14 cellular contexts compared by ENCODE assay signal in the genomic region with DNA sequence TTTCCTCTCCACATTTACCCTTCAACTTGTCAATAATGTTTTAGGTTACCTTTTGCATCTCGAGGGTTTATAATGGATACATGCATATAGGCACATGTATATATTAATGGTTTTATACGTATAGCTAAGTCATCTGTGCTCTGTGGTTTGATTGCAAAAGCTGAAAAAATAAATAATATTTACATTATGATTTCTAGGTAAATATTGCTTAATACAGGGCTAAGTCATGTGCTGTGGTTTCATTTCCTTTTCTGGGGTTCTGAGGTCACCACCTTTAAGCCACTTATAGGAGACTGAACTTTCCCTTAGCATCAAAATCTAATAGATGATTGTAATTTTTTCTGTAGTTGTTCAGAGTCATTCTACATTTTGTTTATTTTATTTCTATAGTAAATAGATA. TPM values are rescaled to one million over a fixed set of nuclear protein-coding genes. Genes with fewer than 3 reads are reported as not detected.
A peak's percentile ranks its signal among the peaks of the same experiment; 100 is the strongest.
DNase-seq lines count a peak whose midpoint lies in the region; ATAC-seq, FAIRE-seq and TF ChIP-seq lines count a peak whose summit lies in the region.
"Had no signal": no experiment of that assay in that cellular context is flagged by ENCODE, and none has a peak within 500 bp of the region (broad histone marks: within the 10 kb centered on the region; RNA-seq: fewer than 3 reads in every experiment).

No MANE protein-coding gene starts in this region.

- no peaks in the 10 kb centered on the region for H4K20me1 ChIP-seq in HepG2 (ENCODE audit: insufficient read depth, low read length)

- no peak overlapping the region for H3K9ac ChIP-seq in HepG2 (ENCODE audit: insufficient read depth, low read depth, low read length)

- FAIRE-seq in HepG2 (lab: Jason Lieb, UNC) = no peak
- FAIRE-seq: TTC549 had no signal

- H3K79me2 ChIP-seq in HepG2 (ENCODE audit: insufficient read depth, low read length) = peaks cover 89% of the 10 kb centered on the region

- in situ Hi-C loops in HepG2 (cut with HindIII; ENCODE audit: extremely low pct_ligation_motif_present, low pct_unique_long_range_greater_than_20kb) = no loop called here

- no peak overlapping the region; the same call in 1 of the 2 replicates for H3K4me2 ChIP-seq in HepG2 (ENCODE audit: low read depth, low read length)

- no peak for TF ChIP-seq RAD21 in HepG2 (CRISPR knock-in tag; IDR thresholded peaks at IDR 0.05)

- H3K36me3 ChIP-seq in heart left ventricle = peaks cover 0 to 16% (median 0%) of the 10 kb centered on the region in 9 donors
- peaks cover 3 to 7% of the 10 kb centered on the region in 2 experiments; a peak in 3 of 5 replicates for H3K36me3 ChIP-seq in HepG2 (replicated peaks in 1 of 2; ENCODE audit: control insufficient read depth in 1 of 2, insufficient read depth in 2 of 2, low read length in 2 of 2)
- H3K36me3 ChIP-seq: HAP-1 had no signal

- H3K4me1 ChIP-seq in heart left ventricle (peaks cover 0 to 74% (median 44%) of the 10 kb centered on the region in 12 donors), right cardiac atrium (ENCODE audit: control insufficient read depth, insufficient read depth, low read length) (peaks cover 20% of the 10 kb centered on the region), HepG2 (ENCODE audit: insufficient read depth, low read length) (peaks cover 69% of the 10 kb centered on the region)
- H3K4me1 ChIP-seq: HAP-1 had no signal

- 89 to 93% (median 93%) methylated on average over 2 of the region's 2 CpGs for WGBS in heart left ventricle, 4 donors
- WGBS in right cardiac atrium = 91% methylated on average over 2 of the region's 2 CpGs
- WGBS in HepG2 (ENCODE audit: low lambda C conversion rate) = 64% methylated on average over 2 of the region's 2 CpGs

- TF ChIP-seq POLR2A in heart left ventricle (IDR thresholded peaks at IDR 0.05) = no peak
- TF ChIP-seq POLR2A in HepG2 (IDR thresholded peaks at IDR 0.05; ENCODE audit: insufficient read depth in 1 of 2, low read depth in 2 of 2, low read length in 2 of 2) = no peak

- POLR2A ChIA-PET in HepG2 (lab: Yijun Ruan, JAX) = interaction anchor here (1.0 to 1.3 kb wide), 2 partner anchors 33 to 442 kb away, joined by 5 to 7 read pairs; partner anchors contain the start of genes BCL6 and LPP

- H3K4me3 ChIP-seq in heart left ventricle (no peak overlapping the region), right cardiac atrium (ENCODE audit: low read length) (no peak overlapping the region), HepG2 (replicated peaks in 1 of 3; ENCODE audit: insufficient read depth in 1 of 3, low read depth in 2 of 3, low read length in 3 of 3) (no peak overlapping the region), foreskin fibroblast (ENCODE audit: low read depth in 1 of 2, low read length in 2 of 2) (no peak overlapping the region)
- H3K4me3 ChIP-seq: dorsolateral prefrontal cortex, HAP-1, Peyer's patch had no signal

- TF ChIP-seq EP300 in HepG2 (IDR thresholded peaks at IDR 0.05; ENCODE audit: low read depth in 2 of 2, low read length in 2 of 2) (peak in 1 of 2 experiments; percentile 73; a peak in 1 of 4 replicates), HepG2 (CRISPR knock-in tag; IDR thresholded peaks at IDR 0.05; ENCODE audit: borderline replicate concordance) (no peak)

- H3K27me3 ChIP-seq in heart left ventricle = no peaks in the 10 kb centered on the region
- H3K27me3 ChIP-seq in right cardiac atrium (ENCODE audit: control insufficient read depth, insufficient read depth) = no peaks in the 10 kb centered on the region
- no peaks in the 10 kb centered on the region for H3K27me3 ChIP-seq in HepG2 (ENCODE audit: control insufficient read depth in 1 of 2, insufficient read depth in 2 of 2, low read length in 2 of 2)
- H3K27me3 ChIP-seq: dorsolateral prefrontal cortex, Peyer's patch had no signal

- BruUV-seq in HepG2 (replicated peaks; lab: Mats Ljungman, UMichigan) = no TSS peak

- DNase-seq in heart left ventricle = no peak
- no peak for DNase-seq in right cardiac atrium
- peak; percentile 27 for DNase-seq in SKM-1 (lab: John Stamatoyannopoulos, UW; ENCODE audit: unreplicated experiment)
- DNase-seq in HepG2 (ENCODE audit: low spot score) = no peak
- no peak for DNase-seq in foreskin fibroblast
- no peak for DNase-seq in SW 1271 (lab: John Stamatoyannopoulos, UW)
- DNase-seq: dorsolateral prefrontal cortex, NCI-H2171 treated with DMSO at 0.1 percent for 48 hours, Peyer's patch, trophoblast cell had no signal

- CTCF ChIA-PET in HepG2 (lab: Yijun Ruan, JAX; ENCODE audit: low intra/inter-chr PET ratio, low total read pairs) = no interaction called here

- intact Hi-C loops in heart left ventricle (cut with DNase I) (loop anchor here in 3 of 10 donors (10.0 kb wide), 1 partner anchor 442 kb away; the partner anchor contains the start of gene BCL6 (in 3 of the 3)), right cardiac atrium (cut with DNase I) (no loop called here), HepG2 (cut with micrococcal nuclease; ENCODE audit: unreplicated experiment) (no loop called here)

- H3K9me3 ChIP-seq in heart left ventricle = no peaks in the 10 kb centered on the region
- no peaks in the 10 kb centered on the region for H3K9me3 ChIP-seq in right cardiac atrium (ENCODE audit: control insufficient read depth, low read length)
- H3K9me3 ChIP-seq in HepG2 (ENCODE audit: low read length) = no peaks in the 10 kb centered on the region
- H3K9me3 ChIP-seq: HAP-1, Peyer's patch had no signal

- H3K27ac ChIP-seq in heart left ventricle (peak overlapping the region in 9 of 12 donors; percentile 14 to 88 (median 80)), right cardiac atrium (ENCODE audit: low read length) (no peak overlapping the region), HepG2 (ENCODE audit: extremely low read length, insufficient read depth, low read length) (peak overlapping the region; percentile 22)

- H2AFZ ChIP-seq in HepG2 (ENCODE audit: low read length) = no peak overlapping the region

- TF ChIP-seq CTCF in heart left ventricle (IDR thresholded peaks at IDR 0.05) (no peak), HepG2 (CRISPR knock-in tag; IDR thresholded peaks at IDR 0.05) (no peak), foreskin fibroblast (IDR thresholded peaks at IDR 0.05; ENCODE audit: low read depth, low read length) (no peak)

- no peak for ATAC-seq in heart left ventricle
- ATAC-seq in right cardiac atrium = no peak
- no peak for ATAC-seq in HepG2
- no peak for ATAC-seq in HG03469 (IDR thresholded peaks at IDR 0.05; ENCODE audit: unreplicated experiment)
- no peak for ATAC-seq in HG02973 (IDR thresholded peaks at IDR 0.05; ENCODE audit: unreplicated experiment)

TF ChIP-seq in HepG2, 621 proteins besides CTCF, POLR2A, EP300 and RAD21 (continues in another document):
- no peak for TF ChIP-seq ZNF576 (CRISPR knock-in tag; IDR thresholded peaks at IDR 0.05)
- TF ChIP-seq, protein P1, sequence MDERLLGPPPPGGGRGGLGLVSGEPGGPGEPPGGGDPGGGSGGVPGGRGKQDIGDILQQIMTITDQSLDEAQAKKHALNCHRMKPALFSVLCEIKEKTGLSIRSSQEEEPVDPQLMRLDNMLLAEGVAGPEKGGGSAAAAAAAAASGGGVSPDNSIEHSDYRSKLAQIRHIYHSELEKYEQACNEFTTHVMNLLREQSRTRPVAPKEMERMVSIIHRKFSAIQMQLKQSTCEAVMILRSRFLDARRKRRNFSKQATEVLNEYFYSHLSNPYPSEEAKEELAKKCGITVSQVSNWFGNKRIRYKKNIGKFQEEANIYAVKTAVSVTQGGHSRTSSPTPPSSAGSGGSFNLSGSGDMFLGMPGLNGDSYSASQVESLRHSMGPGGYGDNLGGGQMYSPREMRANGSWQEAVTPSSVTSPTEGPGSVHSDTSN (CRISPR knock-in tag; IDR thresholded peaks at IDR 0.05) = no peak
- TF ChIP-seq ZNF343 (CRISPR knock-in tag; IDR thresholded peaks at IDR 0.05) = no peak
- peak; percentile 57 for TF ChIP-seq RXRB (CRISPR knock-in tag; IDR thresholded peaks at IDR 0.05; ENCODE audit: borderline replicate concordance)
- TF ChIP-seq HMGA1 (CRISPR knock-in tag; conservative IDR thresholded peaks at IDR 0.05) = no peak
- no peak for TF ChIP-seq RFX1 (IDR thresholded peaks at IDR 0.05)
- TF ChIP-seq ZMYM2 (CRISPR knock-in tag; IDR thresholded peaks at IDR 0.05) = no peak
- TF ChIP-seq ASH2L (IDR thresholded peaks at IDR 0.05; ENCODE audit: insufficient read length, low read depth, low read length) = no peak
- TF ChIP-seq FLYWCH1 (CRISPR knock-in tag; IDR thresholded peaks at IDR 0.05) = no peak

RNA-seq across cellular contexts. Expression of gene LPP, which starts 33.1 kb away (rescaled TPM):
- total RNA-seq in heart left ventricle (100 to 1,000 TPM in 6 of 9 donors, 10 to 100 TPM in 3; 76.6 to 178 (median 111) TPM), right cardiac atrium (100 to 1,000 TPM; 141 to 205 (median 171) TPM), HepG2 (2016; rRNA removed; fragmentation: Illumina TruSeq; extraction: Trizol) (29.9 and 41.6 TPM in 2 replicates)
- polyA plus RNA-seq in heart left ventricle (10 to 100 TPM in 1 of 2 donors, 1 to 10 TPM in 1; 9.2 to 20.5 TPM), right cardiac atrium (14.5 TPM), HepG2 (2011; rRNA removed) (16.7 and 19.2 TPM in 2 replicates)
- total RNA-seq in HepG2 (2016; cell fraction: cytosol; rRNA removed; fragmentation: Illumina TruSeq; extraction: Trizol; ENCODE audit: low read depth) = 20.1 and 20.2 TPM in 2 replicates
- 30.3 and 35.3 TPM in 2 replicates for total RNA-seq in HepG2 (2016; cell fraction: insoluble cytoplasmic fraction; rRNA removed; fragmentation: Illumina TruSeq; extraction: Trizol)
- 13.3 and 13.4 TPM in 2 replicates for total RNA-seq in HepG2 (2016; cell fraction: membrane; rRNA removed; fragmentation: Illumina TruSeq; extraction: Trizol)
- 76.6 and 77.0 TPM in 2 replicates for total RNA-seq in HepG2 (2016; cell fraction: nucleus; rRNA removed; fragmentation: Illumina TruSeq; extraction: Trizol)
- 7.7 and 13.4 TPM in 2 replicates for polyA plus RNA-seq in HepG2 (2011; cell fraction: cytosol; rRNA removed)
- 34.6 and 62.8 TPM in 2 replicates for polyA plus RNA-seq in HepG2 (2011; cell fraction: nucleus; rRNA removed)
- 12.1 and 15.6 TPM in 2 replicates for polyA plus RNA-seq in HepG2 (2012)
- polyA plus RNA-seq in HepG2 (2016; cell fraction: cytosol; fragmentation: Illumina TruSeq; extraction: Trizol; ENCODE audit: low read depth) = 1.5 TPM in 2 replicates
- polyA plus RNA-seq in HepG2 (2016; cell fraction: insoluble cytoplasmic fraction; fragmentation: Illumina TruSeq; extraction: Trizol; ENCODE audit: low read depth) = 13.0 and 13.3 TPM in 2 replicates
- polyA plus RNA-seq in HepG2 (2016; cell fraction: membrane; fragmentation: Illumina TruSeq; extraction: Trizol; ENCODE audit: low read depth) = 2.0 and 2.4 TPM in 2 replicates
- 12.5 and 14.2 TPM in 2 replicates for polyA plus RNA-seq in HepG2 (2016; cell fraction: nucleus; fragmentation: Illumina TruSeq; extraction: Trizol; ENCODE audit: insufficient read depth, low read depth)
- polyA minus RNA-seq in HepG2 (2011; rRNA and poly(A)+ RNA removed; ENCODE audit: low replicate concordance) = 288 and 335 TPM in 2 replicates
- polyA minus RNA-seq in HepG2 (2011; cell fraction: cytosol; rRNA and poly(A)+ RNA removed) = 45.9 and 54.2 TPM in 2 replicates
- polyA minus RNA-seq in HepG2 (2011; cell fraction: nucleus; rRNA and poly(A)+ RNA removed) = 159 and 195 TPM in 2 replicates
